In genomic region chr19:38559428-38560401, GRCh38 we compare ENCODE assay signal across 8 cellular contexts. TPM values are rescaled to one million over a fixed set of nuclear protein-coding genes. Genes with fewer than 3 reads are reported as not detected.
A peak's percentile ranks its signal among the peaks of the same experiment; 100 is the strongest.
DNase-seq lines count a peak whose midpoint lies in the region; ATAC-seq and TF ChIP-seq lines count a peak whose summit lies in the region.

No MANE protein-coding gene starts in this region.

- H3K36me3 ChIP-seq in body of pancreas (replicated peaks in 1 of 2; ENCODE audit: insufficient read depth in 1 of 2, low read depth in 2 of 2): no peaks in the 10 kb centered on the region

- peak; percentile 28 to 37 for DNase-seq in stimulated activated CD4-positive, alpha-beta T cell treated with anti-CD3 and anti-CD28 coated beads, Interleukin-2, amount 100 ng/mL, for 24 hours
- DNase-seq in stimulated activated CD4-positive, alpha-beta T cell treated with anti-CD3 and anti-CD28 coated beads, Interleukin-12 subunit alpha, Interleukin-12 subunit beta, amount 100 ng/mL, for 4 hours: no peak
- DNase-seq in activated T-helper 1 cell treated with anti-CD3 and anti-CD28 coated beads, Interleukin-2, amount 50 U/mL, for 16 hours (ENCODE audit: low read depth in 1 of 2, low spot score in 1 of 2): peak; percentile 17 to 36
- peak; percentile 31 for DNase-seq in stimulated activated CD4-positive, alpha-beta T cell treated with anti-CD3 and anti-CD28 coated beads, Interleukin-4, amount 100 ng/mL, for 1 hour
- DNase-seq in left colon: no peak
- DNase-seq in NCI-H1417 treated with DMSO at 0.1 percent for 48 hours (lab: John Stamatoyannopoulos, UW): no peak
- no peak for DNase-seq in body of pancreas

- H3K27me3 ChIP-seq in body of pancreas: no peaks in the 10 kb centered on the region

- 60 to 69% methylated on average over 10 to 13 of the region's 13 CpGs for WGBS in body of pancreas, 2 donors

- H3K4me3 ChIP-seq in body of pancreas: no peak overlapping the region

- intact Hi-C loops in left colon (cut with DNase I, micrococcal nuclease): no loop called here
- intact Hi-C loops in body of pancreas (cut with DNase I): no loop called here

- no peak overlapping the region for H3K27ac ChIP-seq in body of pancreas

- TF ChIP-seq CTCF in body of pancreas (IDR thresholded peaks at IDR 0.05): no peak

- peak; percentile 67 for ATAC-seq in HG03097 (IDR thresholded peaks at IDR 0.05; ENCODE audit: low FRiP score, unreplicated experiment)
- no peak for ATAC-seq in left colon
- ATAC-seq in body of pancreas: no peak

- no peaks in the 10 kb centered on the region for H3K9me3 ChIP-seq in body of pancreas

- H3K4me1 ChIP-seq in body of pancreas: no peaks in the 10 kb centered on the region

- TF ChIP-seq POLR2A in body of pancreas (IDR thresholded peaks at IDR 0.05): no peak

RNA-seq across cellular contexts. Expression of gene MAP4K1, which starts 58.0 kb away (rescaled TPM):
- total RNA-seq in left colon (1 to 10 TPM; 2.9 to 6.6 TPM), body of pancreas (1 to 10 TPM; 2.0 to 2.9 TPM)

RNA-seq across cellular contexts. Expression of gene EIF3K, which starts 59.3 kb away (rescaled TPM):
- total RNA-seq in left colon (100 to 1,000 TPM; 343 to 430 TPM), body of pancreas (100 to 1,000 TPM; 108 to 169 TPM)

Comparison
In these comparisons a context has a peak if more than half of its experiments do, and no peak if none do; other contexts are left out.
1. DNase-seq: peak in stimulated activated CD4-positive, alpha-beta T cell treated with anti-CD3 and anti-CD28 coated beads, Interleukin-2, amount 100 ng/mL, for 24 hours (2 of 2), activated T-helper 1 cell treated with anti-CD3 and anti-CD28 coated beads, Interleukin-2, amount 50 U/mL, for 16 hours (2 of 2) and stimulated activated CD4-positive, alpha-beta T cell treated with anti-CD3 and anti-CD28 coated beads, Interleukin-4, amount 100 ng/mL, for 1 hour (single experiment); none in stimulated activated CD4-positive, alpha-beta T cell treated with anti-CD3 and anti-CD28 coated beads, Interleukin-12 subunit alpha, Interleukin-12 subunit beta, amount 100 ng/mL, for 4 hours (single experiment), left colon (0 of 2), NCI-H1417 treated with DMSO at 0.1 percent for 48 hours (single experiment) and body of pancreas (0 of 4).